In the genomic region with DNA sequence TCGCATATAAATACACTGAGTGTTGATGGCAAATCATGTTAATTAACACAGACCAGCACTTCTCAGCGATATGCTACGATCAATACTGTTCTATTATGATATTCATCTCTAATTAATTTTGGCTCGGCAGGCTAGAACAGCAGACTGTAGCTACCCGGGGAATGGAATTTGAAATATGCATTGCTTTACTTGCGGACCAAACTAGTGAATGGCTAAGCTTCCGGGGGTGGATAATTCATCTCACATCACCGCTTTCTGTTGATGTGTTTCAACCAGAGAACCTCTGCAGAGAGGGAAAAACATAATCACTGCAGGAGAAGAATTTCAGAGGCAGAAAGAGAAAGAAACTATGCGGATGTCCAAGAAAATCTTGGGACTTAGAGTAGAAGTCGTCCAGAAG, we compare ENCODE assay signal across 13 cellular contexts.
DNase-seq lines count a peak whose midpoint lies in the region; ATAC-seq and TF ChIP-seq lines count a peak whose summit lies in the region.
"Had no signal": no experiment of that assay in that cellular context is flagged by ENCODE, and none has a peak within 500 bp of the region (broad histone marks: within the 10 kb centered on the region; RNA-seq: fewer than 3 reads in every experiment).

No MANE protein-coding gene starts in this region.

- H3K14ac ChIP-seq in mesenchymal stem cell (ENCODE audit: low read length in 2 of 2): no peak overlapping the region

- no peak overlapping the region for H3K4ac ChIP-seq in mesenchymal stem cell (ENCODE audit: low read depth in 1 of 2, low read length in 2 of 2)

- H3K9me3 ChIP-seq in A673 (ENCODE audit: low read depth, low read length, poor library complexity, severe bottlenecking) (no peaks in the 10 kb centered on the region), ectodermal cell (ENCODE audit: control insufficient read depth, low read length) (no peaks in the 10 kb centered on the region), mesenchymal stem cell (ENCODE audit: control insufficient read depth, low read length) (no peaks in the 10 kb centered on the region), MG63 (no peaks in the 10 kb centered on the region)
- H3K9me3 ChIP-seq: stomach, uterus had no signal

- no peak overlapping the region for H3K9ac ChIP-seq in mesenchymal stem cell (ENCODE audit: low read length)

- ATAC-seq in GM19324 (IDR thresholded peaks at IDR 0.05; ENCODE audit: low FRiP score, unreplicated experiment): no peak
- no peak for ATAC-seq in HG02571 (IDR thresholded peaks at IDR 0.05; ENCODE audit: unreplicated experiment)
- ATAC-seq: left ventricle myocardium superior had no signal

- CTCF ChIA-PET in A673 (lab: Charles Lee): no interaction called here

- H3K23ac ChIP-seq in mesenchymal stem cell (ENCODE audit: low read length in 2 of 2): peak overlapping the region in 1 of 2 experiments; percentile 37

- H2AK5ac ChIP-seq in mesenchymal stem cell (ENCODE audit: low read length, severe bottlenecking): no peak overlapping the region

- H2BK15ac ChIP-seq in mesenchymal stem cell (ENCODE audit: low read depth, poor library complexity, severe bottlenecking): no peak overlapping the region

- peak overlapping the region; percentile 18 for H3K4me2 ChIP-seq in mesenchymal stem cell (ENCODE audit: low read length, poor library complexity, severe bottlenecking)

- H3K79me1 ChIP-seq in mesenchymal stem cell (replicated peaks; ENCODE audit: low read length, poor library complexity, severe bottlenecking): no peaks in the 10 kb centered on the region

- no peak overlapping the region for H2BK5ac ChIP-seq in mesenchymal stem cell (ENCODE audit: low read depth, low read length, poor library complexity, severe bottlenecking)

- intact Hi-C loops in A673 (cut with micrococcal nuclease; ENCODE audit: unreplicated experiment): no loop called here

- H3K27me3 ChIP-seq in A673 (replicated peaks; ENCODE audit: insufficient read depth, low read depth, low read length, poor library complexity): no peaks in the 10 kb centered on the region
- H3K27me3 ChIP-seq in ectodermal cell (ENCODE audit: control insufficient read depth, insufficient read depth, low read length, poor library complexity, severe bottlenecking): no peaks in the 10 kb centered on the region
- H3K27me3 ChIP-seq in mesenchymal stem cell (ENCODE audit: control insufficient read depth in 1 of 2, insufficient read depth in 1 of 2, low read length in 2 of 2): no peaks in the 10 kb centered on the region
- no peaks in the 10 kb centered on the region for H3K27me3 ChIP-seq in MG63
- H3K27me3 ChIP-seq: stomach, uterus had no signal

- peak; percentile 43 for DNase-seq in A673 (ENCODE audit: low spot score)
- DNase-seq in HK-2 (ENCODE audit: unreplicated experiment): peak; percentile 6
- DNase-seq in mesenchymal stem cell: peak; percentile 11
- DNase-seq in SK-N-DZ (ENCODE audit: low spot score): no peak
- DNase-seq in MG63: no peak
- DNase-seq: left ventricle myocardium superior, NCI-H146, SHP77, stomach, uterus had no signal

- H2BK12ac ChIP-seq in mesenchymal stem cell (ENCODE audit: low read length in 2 of 2): no peak overlapping the region

- H2AFZ ChIP-seq in mesenchymal stem cell (ENCODE audit: low read depth, low read length): no peak overlapping the region

- H3K4me1 ChIP-seq in A673 (ENCODE audit: insufficient read depth, low read length, poor library complexity, severe bottlenecking) (no peaks in the 10 kb centered on the region), ectodermal cell (ENCODE audit: control insufficient read depth, insufficient read depth, low read length) (peaks cover 12% of the 10 kb centered on the region), mesenchymal stem cell (ENCODE audit: control insufficient read depth, insufficient read depth, low read depth, low read length) (peaks cover 2% of the 10 kb centered on the region)
- H3K4me1 ChIP-seq: uterus had no signal

- no peak overlapping the region for H4K8ac ChIP-seq in mesenchymal stem cell (ENCODE audit: low read length)

- BruUV-seq in A673 (replicated peaks; lab: Mats Ljungman, UMichigan): no TSS peak

- no peak overlapping the region for H4K91ac ChIP-seq in mesenchymal stem cell (ENCODE audit: low read length)

- H3K4me3 ChIP-seq in A673 (ENCODE audit: low read depth, low read length, poor library complexity, severe bottlenecking): no peak overlapping the region
- no peak overlapping the region for H3K4me3 ChIP-seq in ectodermal cell (ENCODE audit: insufficient read depth, low read depth, low read length)
- H3K4me3 ChIP-seq in mesenchymal stem cell (ENCODE audit: insufficient read depth in 1 of 2, low read depth in 1 of 2, low read length in 2 of 2): no peak overlapping the region
- H3K4me3 ChIP-seq in MG63: no peak overlapping the region
- H3K4me3 ChIP-seq: stomach, uterus had no signal

- TF ChIP-seq CTCF in A673 (conservative IDR thresholded peaks at IDR 0.05; ENCODE audit: low read depth, low read length): no peak

- H3K36me3 ChIP-seq in A673 (ENCODE audit: insufficient read depth, low read length, poor library complexity, severe bottlenecking) (no peaks in the 10 kb centered on the region), ectodermal cell (ENCODE audit: control insufficient read depth, insufficient read depth, low read length) (no peaks in the 10 kb centered on the region), mesenchymal stem cell (ENCODE audit: control insufficient read depth in 1 of 2, insufficient read depth in 2 of 2, low read depth in 1 of 2, low read length in 2 of 2) (no peaks in the 10 kb centered on the region), MG63 (no peaks in the 10 kb centered on the region)
- H3K36me3 ChIP-seq: stomach, uterus had no signal

- H3K18ac ChIP-seq in mesenchymal stem cell (ENCODE audit: low read depth in 1 of 2, low read length in 2 of 2): no peak overlapping the region

- WGBS in ectodermal cell, 2 experiments: 51 to 58% methylated on average over 9 to 10 of the region's 10 CpGs
- WGBS in mesenchymal stem cell: 76% methylated on average over 10 of the region's 10 CpGs

- no peak overlapping the region for H3K27ac ChIP-seq in A673 (ENCODE audit: low read depth, low read length, poor library complexity, severe bottlenecking)
- H3K27ac ChIP-seq in ectodermal cell (ENCODE audit: insufficient read depth, low read depth, low read length, poor library complexity, severe bottlenecking): peak overlapping the region; percentile 67
- peak overlapping the region; percentile 72 for H3K27ac ChIP-seq in mesenchymal stem cell (ENCODE audit: low read length, poor library complexity, severe bottlenecking)
- H3K27ac ChIP-seq: stomach, uterus had no signal

- no peak overlapping the region for H2BK120ac ChIP-seq in mesenchymal stem cell (ENCODE audit: low read depth, low read length)

- POLR2A ChIA-PET in A673 (lab: Charles Lee; ENCODE audit: low non-redundant PET): no interaction called here

Comparison
In these comparisons a context has a peak if more than half of its experiments do, and no peak if none do; other contexts are left out.
1. DNase-seq: peak in A673 (single experiment), HK-2 (single experiment) and mesenchymal stem cell (single experiment); none in SK-N-DZ (single experiment) and MG63 (single experiment).